8 cellular contexts compared by ENCODE assay signal in genomic region chr6:111427341-111428116, GRCh38. TPM values are rescaled to one million over a fixed set of nuclear protein-coding genes. Genes with fewer than 3 reads are reported as not detected.
DNase-seq lines count a peak whose midpoint lies in the region; ATAC-seq and TF ChIP-seq lines count a peak whose summit lies in the region.

No MANE protein-coding gene starts in this region.

- peak; percentile 80 for ATAC-seq in GM21447 (IDR thresholded peaks at IDR 0.05; ENCODE audit: unreplicated experiment)
- peak in 2 of 3 donors; percentile 67 to 76 for ATAC-seq in natural killer cell

- H3K36me3 Mint-ChIP-seq in activated naive CD4-positive, alpha-beta T cell treated with anti-CD3 and anti-CD28 coated beads, Interleukin-2, amount 10 ng/mL, durations not matched to agents 7 days and 5 days: peaks cover 27% of the 10 kb centered on the region
- peaks cover 13% of the 10 kb centered on the region for H3K36me3 Mint-ChIP-seq in natural killer cell

- intact Hi-C loops in natural killer cell (cut with micrococcal nuclease): no loop called here

- TF ChIP-seq CTCF in natural killer cell (IDR thresholded peaks at IDR 0.05): no peak

- H3K27me3 Mint-ChIP-seq in activated naive CD4-positive, alpha-beta T cell treated with anti-CD3 and anti-CD28 coated beads, Interleukin-2, amount 10 ng/mL, durations not matched to agents 7 days and 5 days: no peaks in the 10 kb centered on the region
- H3K27me3 Mint-ChIP-seq in natural killer cell (ENCODE audit: low read depth in 2 of 2): no peaks in the 10 kb centered on the region

- H3K4me3 Mint-ChIP-seq in activated naive CD4-positive, alpha-beta T cell treated with anti-CD3 and anti-CD28 coated beads, Interleukin-2, amount 10 ng/mL, durations not matched to agents 7 days and 5 days: no peak overlapping the region
- H3K4me3 Mint-ChIP-seq in natural killer cell: peak overlapping the region; percentile 8

- CTCF ChIA-PET in activated naive CD4-positive, alpha-beta T cell treated with anti-CD3 and anti-CD28 coated beads, Interleukin-2, amount 10 ng/mL, durations not matched to agents 7 days and 5 days (lab: Charles Lee): no interaction called here

- peaks cover 20% of the 10 kb centered on the region for H3K9me3 Mint-ChIP-seq in activated naive CD4-positive, alpha-beta T cell treated with anti-CD3 and anti-CD28 coated beads, Interleukin-2, amount 10 ng/mL, durations not matched to agents 7 days and 5 days
- H3K9me3 Mint-ChIP-seq in natural killer cell: peaks cover 3 to 10% of the 10 kb centered on the region in 2 donors

- H3K27ac Mint-ChIP-seq in activated naive CD4-positive, alpha-beta T cell treated with anti-CD3 and anti-CD28 coated beads, Interleukin-2, amount 10 ng/mL, durations not matched to agents 7 days and 5 days: no peak overlapping the region
- H3K27ac Mint-ChIP-seq in natural killer cell: no peak overlapping the region

- peaks cover 27% of the 10 kb centered on the region for H3K4me1 Mint-ChIP-seq in activated naive CD4-positive, alpha-beta T cell treated with anti-CD3 and anti-CD28 coated beads, Interleukin-2, amount 10 ng/mL, durations not matched to agents 7 days and 5 days
- H3K4me1 Mint-ChIP-seq in natural killer cell: peaks cover 30 to 35% of the 10 kb centered on the region in 2 donors

- DNase-seq in Daoy (ENCODE audit: low read depth) (peak; percentile 87), LHCN-M2 (ENCODE audit: low read depth) (peak; percentile 97), natural killer cell (no peak), COR-L47 (lab: John Stamatoyannopoulos, UW) (no peak), DMS153 (lab: John Stamatoyannopoulos, UW) (no peak), mesenteric fat pad (ENCODE audit: low spot score) (no peak)
- DNase-seq in activated naive CD4-positive, alpha-beta T cell treated with anti-CD3 and anti-CD28 coated beads, Interleukin-2, amount 10 ng/mL, durations not matched to agents 7 days and 5 days: peak; percentile 23

RNA-seq across cellular contexts. Expression of gene REV3L, which starts 55.5 kb away (rescaled TPM):
- total RNA-seq in Daoy (2014; rRNA removed; shearing (Covaris generic)): 7.8 and 12.1 TPM in 2 replicates
- 29.4 and 31.9 TPM in 2 replicates for total RNA-seq in LHCN-M2 (2014; rRNA removed)
- 5.3 TPM for polyA plus RNA-seq in LHCN-M2 (2012)
- total RNA-seq in natural killer cell: 10 to 100 TPM; 18.1 to 25.5 (median 22.7) TPM
- 63.7 TPM for total RNA-seq in mesenteric fat pad

Comparison
In these comparisons a context has a peak if more than half of its experiments do, and no peak if none do; other contexts are left out.
1. DNase-seq: peak in Daoy (single experiment), LHCN-M2 (single experiment) and activated naive CD4-positive, alpha-beta T cell treated with anti-CD3 and anti-CD28 coated beads, Interleukin-2, amount 10 ng/mL, durations not matched to agents 7 days and 5 days (single experiment); none in natural killer cell (single experiment), COR-L47 (single experiment), DMS153 (single experiment) and mesenteric fat pad (single experiment).